ENCODE assay signal across 9 cellular contexts in the genomic region with DNA sequence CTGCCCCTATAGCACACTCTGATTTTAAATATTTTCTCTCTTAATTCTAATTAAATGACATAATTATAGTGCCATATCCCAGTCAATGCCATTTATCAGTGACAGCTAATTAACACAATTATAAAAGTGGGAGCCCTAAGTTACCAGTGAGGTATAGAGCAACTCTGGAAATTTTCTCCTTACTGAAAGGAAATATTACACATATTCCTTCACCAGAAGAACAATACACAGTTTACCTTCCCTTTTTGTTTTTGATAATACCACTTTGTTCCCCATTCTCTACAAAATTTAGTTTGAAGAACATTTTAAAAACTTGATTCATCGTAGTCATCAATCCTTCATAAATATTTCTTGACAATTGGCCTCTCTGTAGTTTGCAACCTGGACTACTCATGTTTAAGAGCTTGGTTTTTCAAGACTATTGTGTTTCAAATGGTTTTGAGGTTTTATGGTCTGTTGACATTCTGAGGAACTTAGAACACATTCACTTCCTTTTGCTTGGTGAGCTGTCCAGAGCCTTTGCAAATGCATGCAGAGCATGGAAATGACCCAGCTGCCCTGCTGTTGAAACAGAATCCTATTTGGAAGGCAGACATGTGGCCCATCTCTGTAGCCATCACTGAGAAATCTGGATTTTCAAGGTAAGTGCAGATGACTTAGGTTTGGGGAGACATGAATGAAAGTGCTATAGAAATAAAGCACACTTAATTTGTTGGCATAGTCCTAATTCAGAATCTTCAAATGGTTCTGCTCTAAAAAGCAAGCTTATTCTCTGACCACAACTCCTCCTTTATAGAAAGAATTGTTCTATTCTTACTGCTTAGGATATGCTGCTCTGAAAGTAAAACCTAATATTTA. TPM values are rescaled to one million over a fixed set of nuclear protein-coding genes. Genes with fewer than 3 reads are reported as not detected.
A peak's percentile ranks its signal among the peaks of the same experiment; 100 is the strongest.
DNase-seq lines count a peak whose midpoint lies in the region; ATAC-seq and TF ChIP-seq lines count a peak whose summit lies in the region.
"Had no signal": no experiment of that assay in that cellular context is flagged by ENCODE, and none has a peak within 500 bp of the region (broad histone marks: within the 10 kb centered on the region; RNA-seq: fewer than 3 reads in every experiment).

A gene with protein sequence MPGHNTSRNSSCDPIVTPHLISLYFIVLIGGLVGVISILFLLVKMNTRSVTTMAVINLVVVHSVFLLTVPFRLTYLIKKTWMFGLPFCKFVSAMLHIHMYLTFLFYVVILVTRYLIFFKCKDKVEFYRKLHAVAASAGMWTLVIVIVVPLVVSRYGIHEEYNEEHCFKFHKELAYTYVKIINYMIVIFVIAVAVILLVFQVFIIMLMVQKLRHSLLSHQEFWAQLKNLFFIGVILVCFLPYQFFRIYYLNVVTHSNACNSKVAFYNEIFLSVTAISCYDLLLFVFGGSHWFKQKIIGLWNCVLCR (plus strand): TSS at position 504 of the 858 bp plus-strand sequence. CDS start 56,628 bp downstream, outside the sequence.

- CTCF ChIA-PET in WTC11 (lab: Charles Lee), result interaction anchor here (0.6 to 0.9 kb wide), 2 partner anchors 121 to 188 kb away, joined by 3 to 4 read pairs; no protein-coding TSS in a partner anchor

- H3K27me3 Mint-ChIP-seq in WTC11 (ENCODE audit: low read depth), result no peaks in the 10 kb centered on the region

- no peaks in the 10 kb centered on the region for H3K36me3 Mint-ChIP-seq in WTC11

- ATAC-seq in GM19452 (IDR thresholded peaks at IDR 0.05; ENCODE audit: unreplicated experiment) (peak; percentile 89), HG03432 (IDR thresholded peaks at IDR 0.05; ENCODE audit: unreplicated experiment) (peak; percentile 91), WTC11 (peak; percentile 80)
- no peak for ATAC-seq in activated CD4-positive, CD25-positive, alpha-beta regulatory T cell treated with anti-CD3 and anti-CD28 coated beads, Interleukin-2, amount 50 U/mL, for 24 hours

- H3K9me3 Mint-ChIP-seq in WTC11, result no peaks in the 10 kb centered on the region

- DNase-seq in DMS53 treated with DMSO at 0.1 percent for 48 hours (lab: John Stamatoyannopoulos, UW; ENCODE audit: unreplicated experiment) (peak; percentile 87), WTC11 (ENCODE audit: low spot score) (no peak), LoVo (ENCODE audit: low spot score) (no peak), AG08395 (ENCODE audit: low spot score) (no peak)
- no peak for DNase-seq in stimulated activated CD4-positive, alpha-beta T cell treated with anti-CD3 and anti-CD28 coated beads, Interleukin-4, amount 100 ng/mL, for 1 hour

- peak within 1 kb of the TSS; percentile 74 for H3K27ac Mint-ChIP-seq in WTC11

- POLR2A ChIA-PET in WTC11 (lab: Charles Lee), result no interaction called here

- peaks cover 51% of the 10 kb centered on the region for H3K4me1 Mint-ChIP-seq in WTC11

- TF ChIP-seq CTCF in WTC11 (IDR thresholded peaks at IDR 0.05), result no peak

- H3K4me3 Mint-ChIP-seq in WTC11, result 0 out of 2 replicates have a peak within 1 kb of the TSS, but pooled peaks have one; percentile 3

TF ChIP-seq in WTC11, 78 proteins besides CTCF, POLR2A, EP300 and RAD21:
- no peak for TF ChIP-seq CREM (CRISPR knock-in tag; IDR thresholded peaks at IDR 0.05)
- no peak for TF ChIP-seq ZNF317 (CRISPR knock-in tag; IDR thresholded peaks at IDR 0.05; ENCODE audit: borderline replicate concordance, low read depth)
- no peak for TF ChIP-seq ZNF416 (CRISPR knock-in tag; IDR thresholded peaks at IDR 0.05)
- TF ChIP-seq, protein P1, sequence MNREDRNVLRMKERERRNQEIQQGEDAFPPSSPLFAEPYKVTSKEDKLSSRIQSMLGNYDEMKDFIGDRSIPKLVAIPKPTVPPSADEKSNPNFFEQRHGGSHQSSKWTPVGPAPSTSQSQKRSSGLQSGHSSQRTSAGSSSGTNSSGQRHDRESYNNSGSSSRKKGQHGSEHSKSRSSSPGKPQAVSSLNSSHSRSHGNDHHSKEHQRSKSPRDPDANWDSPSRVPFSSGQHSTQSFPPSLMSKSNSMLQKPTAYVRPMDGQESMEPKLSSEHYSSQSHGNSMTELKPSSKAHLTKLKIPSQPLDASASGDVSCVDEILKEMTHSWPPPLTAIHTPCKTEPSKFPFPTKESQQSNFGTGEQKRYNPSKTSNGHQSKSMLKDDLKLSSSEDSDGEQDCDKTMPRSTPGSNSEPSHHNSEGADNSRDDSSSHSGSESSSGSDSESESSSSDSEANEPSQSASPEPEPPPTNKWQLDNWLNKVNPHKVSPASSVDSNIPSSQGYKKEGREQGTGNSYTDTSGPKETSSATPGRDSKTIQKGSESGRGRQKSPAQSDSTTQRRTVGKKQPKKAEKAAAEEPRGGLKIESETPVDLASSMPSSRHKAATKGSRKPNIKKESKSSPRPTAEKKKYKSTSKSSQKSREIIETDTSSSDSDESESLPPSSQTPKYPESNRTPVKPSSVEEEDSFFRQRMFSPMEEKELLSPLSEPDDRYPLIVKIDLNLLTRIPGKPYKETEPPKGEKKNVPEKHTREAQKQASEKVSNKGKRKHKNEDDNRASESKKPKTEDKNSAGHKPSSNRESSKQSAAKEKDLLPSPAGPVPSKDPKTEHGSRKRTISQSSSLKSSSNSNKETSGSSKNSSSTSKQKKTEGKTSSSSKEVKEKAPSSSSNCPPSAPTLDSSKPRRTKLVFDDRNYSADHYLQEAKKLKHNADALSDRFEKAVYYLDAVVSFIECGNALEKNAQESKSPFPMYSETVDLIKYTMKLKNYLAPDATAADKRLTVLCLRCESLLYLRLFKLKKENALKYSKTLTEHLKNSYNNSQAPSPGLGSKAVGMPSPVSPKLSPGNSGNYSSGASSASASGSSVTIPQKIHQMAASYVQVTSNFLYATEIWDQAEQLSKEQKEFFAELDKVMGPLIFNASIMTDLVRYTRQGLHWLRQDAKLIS (CRISPR knock-in tag; IDR thresholded peaks at IDR 0.05; ENCODE audit: borderline replicate concordance), result no peak
- no peak for TF ChIP-seq FOXK1 (CRISPR knock-in tag; IDR thresholded peaks at IDR 0.05)
- no peak for TF ChIP-seq NFYB (CRISPR knock-in tag; conservative IDR thresholded peaks at IDR 0.05; ENCODE audit: low read depth)
- no peak for TF ChIP-seq GABPB1 (CRISPR knock-in tag; IDR thresholded peaks at IDR 0.05)
- TF ChIP-seq, protein P2, sequence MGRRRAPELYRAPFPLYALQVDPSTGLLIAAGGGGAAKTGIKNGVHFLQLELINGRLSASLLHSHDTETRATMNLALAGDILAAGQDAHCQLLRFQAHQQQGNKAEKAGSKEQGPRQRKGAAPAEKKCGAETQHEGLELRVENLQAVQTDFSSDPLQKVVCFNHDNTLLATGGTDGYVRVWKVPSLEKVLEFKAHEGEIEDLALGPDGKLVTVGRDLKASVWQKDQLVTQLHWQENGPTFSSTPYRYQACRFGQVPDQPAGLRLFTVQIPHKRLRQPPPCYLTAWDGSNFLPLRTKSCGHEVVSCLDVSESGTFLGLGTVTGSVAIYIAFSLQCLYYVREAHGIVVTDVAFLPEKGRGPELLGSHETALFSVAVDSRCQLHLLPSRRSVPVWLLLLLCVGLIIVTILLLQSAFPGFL (CRISPR knock-in tag; IDR thresholded peaks at IDR 0.05; ENCODE audit: borderline replicate concordance), result no peak
- TF ChIP-seq, protein P3, sequence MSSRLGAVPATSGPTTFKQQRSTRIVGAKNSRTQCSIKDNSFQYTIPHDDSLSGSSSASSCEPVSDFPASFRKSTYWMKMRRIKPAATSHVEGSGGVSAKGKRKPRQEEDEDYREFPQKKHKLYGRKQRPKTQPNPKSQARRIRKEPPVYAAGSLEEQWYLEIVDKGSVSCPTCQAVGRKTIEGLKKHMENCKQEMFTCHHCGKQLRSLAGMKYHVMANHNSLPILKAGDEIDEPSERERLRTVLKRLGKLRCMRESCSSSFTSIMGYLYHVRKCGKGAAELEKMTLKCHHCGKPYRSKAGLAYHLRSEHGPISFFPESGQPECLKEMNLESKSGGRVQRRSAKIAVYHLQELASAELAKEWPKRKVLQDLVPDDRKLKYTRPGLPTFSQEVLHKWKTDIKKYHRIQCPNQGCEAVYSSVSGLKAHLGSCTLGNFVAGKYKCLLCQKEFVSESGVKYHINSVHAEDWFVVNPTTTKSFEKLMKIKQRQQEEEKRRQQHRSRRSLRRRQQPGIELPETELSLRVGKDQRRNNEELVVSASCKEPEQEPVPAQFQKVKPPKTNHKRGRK (CRISPR knock-in tag; IDR thresholded peaks at IDR 0.05; ENCODE audit: borderline replicate concordance), result no peak
- no peak for TF ChIP-seq MYBL2 (CRISPR knock-in tag; IDR thresholded peaks at IDR 0.05)
- TF ChIP-seq, protein P4, sequence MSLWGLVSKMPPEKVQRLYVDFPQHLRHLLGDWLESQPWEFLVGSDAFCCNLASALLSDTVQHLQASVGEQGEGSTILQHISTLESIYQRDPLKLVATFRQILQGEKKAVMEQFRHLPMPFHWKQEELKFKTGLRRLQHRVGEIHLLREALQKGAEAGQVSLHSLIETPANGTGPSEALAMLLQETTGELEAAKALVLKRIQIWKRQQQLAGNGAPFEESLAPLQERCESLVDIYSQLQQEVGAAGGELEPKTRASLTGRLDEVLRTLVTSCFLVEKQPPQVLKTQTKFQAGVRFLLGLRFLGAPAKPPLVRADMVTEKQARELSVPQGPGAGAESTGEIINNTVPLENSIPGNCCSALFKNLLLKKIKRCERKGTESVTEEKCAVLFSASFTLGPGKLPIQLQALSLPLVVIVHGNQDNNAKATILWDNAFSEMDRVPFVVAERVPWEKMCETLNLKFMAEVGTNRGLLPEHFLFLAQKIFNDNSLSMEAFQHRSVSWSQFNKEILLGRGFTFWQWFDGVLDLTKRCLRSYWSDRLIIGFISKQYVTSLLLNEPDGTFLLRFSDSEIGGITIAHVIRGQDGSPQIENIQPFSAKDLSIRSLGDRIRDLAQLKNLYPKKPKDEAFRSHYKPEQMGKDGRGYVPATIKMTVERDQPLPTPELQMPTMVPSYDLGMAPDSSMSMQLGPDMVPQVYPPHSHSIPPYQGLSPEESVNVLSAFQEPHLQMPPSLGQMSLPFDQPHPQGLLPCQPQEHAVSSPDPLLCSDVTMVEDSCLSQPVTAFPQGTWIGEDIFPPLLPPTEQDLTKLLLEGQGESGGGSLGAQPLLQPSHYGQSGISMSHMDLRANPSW (CRISPR knock-in tag; conservative IDR thresholded peaks at IDR 0.05; ENCODE audit: low read depth), result no peak
- TF ChIP-seq NR2C2 (CRISPR knock-in tag; IDR thresholded peaks at IDR 0.05), result no peak
- no peak for TF ChIP-seq ZNF423 (CRISPR knock-in tag; IDR thresholded peaks at IDR 0.05)
- no peak for TF ChIP-seq NR1H2 (CRISPR knock-in tag; IDR thresholded peaks at IDR 0.05)
- TF ChIP-seq, protein P5, sequence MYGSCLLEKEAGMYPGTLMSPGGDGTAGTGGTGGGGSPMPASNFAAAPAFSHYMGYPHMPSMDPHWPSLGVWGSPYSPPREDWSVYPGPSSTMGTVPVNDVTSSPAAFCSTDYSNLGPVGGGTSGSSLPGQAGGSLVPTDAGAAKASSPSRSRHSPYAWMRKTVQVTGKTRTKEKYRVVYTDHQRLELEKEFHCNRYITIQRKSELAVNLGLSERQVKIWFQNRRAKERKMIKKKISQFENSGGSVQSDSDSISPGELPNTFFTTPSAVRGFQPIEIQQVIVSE (CRISPR knock-in tag; IDR thresholded peaks at IDR 0.05; ENCODE audit: borderline replicate concordance), result no peak
- no peak for TF ChIP-seq JUN (CRISPR knock-in tag; IDR thresholded peaks at IDR 0.05)
- TF ChIP-seq PRRX2 (CRISPR knock-in tag; IDR thresholded peaks at IDR 0.05), result no peak
- TF ChIP-seq SMAD3 (CRISPR knock-in tag; IDR thresholded peaks at IDR 0.05; ENCODE audit: borderline replicate concordance), result no peak
- no peak for TF ChIP-seq EMX1 (CRISPR knock-in tag; IDR thresholded peaks at IDR 0.05)
TF ChIP-seq in WTC11: peak in this region for 0.

RNA-seq across cellular contexts. Expression of the gene that starts here (rescaled TPM):
- 0.96 to 1.8 TPM (median 1.3 TPM) in 3 replicates for total RNA-seq in WTC11 (2021)
- total RNA-seq: myocyte had no signal

Comparison
In these comparisons a context has a peak if more than half of its experiments do, and no peak if none do; other contexts are left out.
1. ATAC-seq: peak in GM19452 (single experiment), HG03432 (single experiment) and WTC11 (single experiment); none in activated CD4-positive, CD25-positive, alpha-beta regulatory T cell treated with anti-CD3 and anti-CD28 coated beads, Interleukin-2, amount 50 U/mL, for 24 hours (0 of 2).